23 cellular contexts compared by ENCODE assay signal in genomic region chr7:25802057-25802456, GRCh38.
DNase-seq lines count a peak whose midpoint lies in the region; ATAC-seq and TF ChIP-seq lines count a peak whose summit lies in the region.
"Had no signal": no experiment of that assay in that cellular context is flagged by ENCODE, and none has a peak within 500 bp of the region (broad histone marks: within the 10 kb centered on the region; RNA-seq: fewer than 3 reads in every experiment).

No MANE protein-coding gene starts in this region.

- H3K9me3 ChIP-seq in gastroesophageal sphincter = no peaks in the 10 kb centered on the region
- H3K9me3 ChIP-seq in thoracic aorta = no peaks in the 10 kb centered on the region

- no peak for DNase-seq in activated T-cell treated with anti-CD3 and anti-CD28 coated beads, Interleukin-2, amount 50 U/mL, for 24 hours
- DNase-seq in activated T-cell treated with anti-CD3 and anti-CD28 coated beads for 4 hours (no peak), thoracic aorta (ENCODE audit: low spot score) (no peak), cerebellum (ENCODE audit: low spot score) (no peak), T-helper 2 cell (no peak)
- DNase-seq: 8988T; ACHN; CD4-positive, CD25-positive, alpha-beta regulatory T cell; H9; Kasumi-1; MV-4-11; NCI-H1105; NCI-H1436 treated with DMSO at 0.1 percent for 48 hours; NCI-H187 treated with DMSO at 0.1 percent for 48 hours; NCI-H446; NCI-H524 treated with DMSO at 0.1 percent for 48 hours; NCI-H774; SIG-M5 had no signal

- WGBS in gastroesophageal sphincter (ENCODE audit: low coverage in 1 of 2), 2 donors = 81 to 87% methylated on average over 3 of the region's 3 CpGs

- H3K27ac ChIP-seq in gastroesophageal sphincter (peak overlapping the region in 3 of 4 donors; percentile 27 to 69 (median 53)), thoracic aorta (peak overlapping the region; percentile 61 to 75)

- ATAC-seq in GM19035 (IDR thresholded peaks at IDR 0.05; ENCODE audit: unreplicated experiment) (peak; percentile 9), gastroesophageal sphincter (no peak), thoracic aorta (ENCODE audit: insufficient number of reproducible peaks, low FRiP score, low read depth) (no peak), HG03025 (IDR thresholded peaks at IDR 0.05; ENCODE audit: low FRiP score, unreplicated experiment) (no peak)
- ATAC-seq: GM23338, K562 had no signal

- H3K4me3 ChIP-seq in gastroesophageal sphincter (no peak overlapping the region), thoracic aorta (no peak overlapping the region)
- H3K4me3 ChIP-seq: GM23338, K562 had no signal

- no peak overlapping the region for H3K4me3 Mint-ChIP-seq in activated T-cell treated with anti-CD3 and anti-CD28 coated beads, Interleukin-2, amount 50 U/mL, for 24 hours
- H3K4me3 Mint-ChIP-seq: CD4-positive, CD25-positive, alpha-beta regulatory T cell; GM23338; H9 had no signal

- H3K27me3 Mint-ChIP-seq in activated T-cell treated with anti-CD3 and anti-CD28 coated beads, Interleukin-2, amount 50 U/mL, for 24 hours = peaks cover 27% of the 10 kb centered on the region

- TF ChIP-seq CTCF in gastroesophageal sphincter (IDR thresholded peaks at IDR 0.05) (no peak), thoracic aorta (IDR thresholded peaks at IDR 0.05) (no peak)

- TF ChIP-seq EP300 in gastroesophageal sphincter (IDR thresholded peaks at IDR 0.05) = no peak

- no peaks in the 10 kb centered on the region for H3K36me3 Mint-ChIP-seq in activated T-cell treated with anti-CD3 and anti-CD28 coated beads, Interleukin-2, amount 50 U/mL, for 24 hours (ENCODE audit: low read depth)
- H3K36me3 Mint-ChIP-seq: CD4-positive, CD25-positive, alpha-beta regulatory T cell had no signal

- H3K4me1 Mint-ChIP-seq in activated T-cell treated with anti-CD3 and anti-CD28 coated beads, Interleukin-2, amount 50 U/mL, for 24 hours (ENCODE audit: low read depth) = peaks cover 20% of the 10 kb centered on the region
- H3K4me1 Mint-ChIP-seq: CD4-positive, CD25-positive, alpha-beta regulatory T cell; GM23338; H9 had no signal

- no peak for TF ChIP-seq POLR2A in gastroesophageal sphincter (IDR thresholded peaks at IDR 0.05)

- peak overlapping the region; percentile 55 for H3K27ac Mint-ChIP-seq in activated T-cell treated with anti-CD3 and anti-CD28 coated beads, Interleukin-2, amount 50 U/mL, for 24 hours
- H3K27ac Mint-ChIP-seq: CD4-positive, CD25-positive, alpha-beta regulatory T cell; GM23338; H9 had no signal

- H3K36me3 ChIP-seq in gastroesophageal sphincter (no peaks in the 10 kb centered on the region), thoracic aorta (no peaks in the 10 kb centered on the region)

- H3K27me3 ChIP-seq in gastroesophageal sphincter = no peaks in the 10 kb centered on the region
- H3K27me3 ChIP-seq in thoracic aorta (replicated peaks; ENCODE audit: insufficient read depth) = no peaks in the 10 kb centered on the region

- no peaks in the 10 kb centered on the region for H3K9me3 Mint-ChIP-seq in activated T-cell treated with anti-CD3 and anti-CD28 coated beads, Interleukin-2, amount 50 U/mL, for 24 hours
- H3K9me3 Mint-ChIP-seq: GM23338, H9 had no signal

- H3K4me1 ChIP-seq in gastroesophageal sphincter = peaks cover under 1 to 27% (median 4%) of the 10 kb centered on the region in 3 donors
- peaks cover 18 to 53% of the 10 kb centered on the region in 2 donors for H3K4me1 ChIP-seq in thoracic aorta (ENCODE audit: control insufficient read depth in 1 of 2, low read depth in 2 of 2)
